In the genomic region with DNA sequence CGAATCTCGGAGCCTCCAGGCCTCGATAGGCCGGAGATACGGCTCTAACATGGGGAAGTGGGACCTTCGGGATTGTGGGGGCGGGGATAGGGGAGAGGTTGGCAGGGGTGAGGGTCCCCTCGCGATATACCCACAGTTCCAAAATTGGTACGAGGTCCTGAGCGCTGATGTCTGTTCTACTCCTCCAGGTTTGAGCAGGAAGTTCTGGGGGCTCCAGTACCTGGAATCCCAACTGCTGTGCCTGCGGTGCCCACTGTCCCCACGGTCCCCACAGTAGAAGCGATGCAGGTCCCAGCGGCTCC, we compare ENCODE assay signal across 8 cellular contexts. TPM values are rescaled to one million over a fixed set of nuclear protein-coding genes. Genes with fewer than 3 reads are reported as not detected.
DNase-seq lines count a peak whose midpoint lies in the region; ATAC-seq, FAIRE-seq and TF ChIP-seq lines count a peak whose summit lies in the region.

No MANE protein-coding gene starts in this region.

- H3K27me3 ChIP-seq in thoracic aorta (replicated peaks; ENCODE audit: insufficient read depth), result no peaks in the 10 kb centered on the region

- TF ChIP-seq CTCF in kidney (IDR thresholded peaks at IDR 0.05; ENCODE audit: borderline replicate concordance, extremely low read depth, insufficient read depth) (no peak), thoracic aorta (IDR thresholded peaks at IDR 0.05) (no peak)

- H3K4me3 Mint-ChIP-seq in activated CD8-positive, alpha-beta memory T cell treated with anti-CD3 and anti-CD28 coated beads, Interleukin-2, amount 10 ng/mL, durations not matched to agents 7 days and 5 days, result peak overlapping the region; percentile 90
- peak overlapping the region; percentile 91 for H3K4me3 Mint-ChIP-seq in activated T-helper 17 cell treated with anti-CD3 and anti-CD28 coated beads, Interleukin-2, amount 50 U/mL, for 72 hours

- CTCF ChIA-PET in activated CD8-positive, alpha-beta memory T cell treated with anti-CD3 and anti-CD28 coated beads, Interleukin-2, amount 10 ng/mL, durations not matched to agents 7 days and 5 days (lab: Charles Lee), result interaction anchor here (0.8 kb wide), 1 partner anchor 488 kb away, joined by 3 read pairs; no protein-coding TSS in a partner anchor

- no peak for FAIRE-seq in kidney (lab: Jason Lieb, UNC)

- H3K9me3 ChIP-seq in kidney (ENCODE audit: control insufficient read depth in 1 of 2, low read length in 2 of 2) (no peaks in the 10 kb centered on the region), thoracic aorta (no peaks in the 10 kb centered on the region)

- H3K27ac ChIP-seq in kidney (ENCODE audit: low read depth in 2 of 2, low read length in 2 of 2) (peak overlapping the region; percentile 71 to 73), thoracic aorta (peak overlapping the region; percentile 78 to 91)

- H3K36me3 Mint-ChIP-seq in activated CD8-positive, alpha-beta memory T cell treated with anti-CD3 and anti-CD28 coated beads, Interleukin-2, amount 10 ng/mL, durations not matched to agents 7 days and 5 days, result peaks cover 27% of the 10 kb centered on the region
- H3K36me3 Mint-ChIP-seq in activated T-helper 17 cell treated with anti-CD3 and anti-CD28 coated beads, Interleukin-2, amount 50 U/mL, for 72 hours (ENCODE audit: low read depth), result peaks cover 50% of the 10 kb centered on the region

- H3K9ac ChIP-seq in kidney (ENCODE audit: low read length in 2 of 2), result peak overlapping the region; percentile 75 to 98

- ATAC-seq in activated CD8-positive, alpha-beta memory T cell treated with anti-CD3 and anti-CD28 coated beads, Interleukin-2, amount 10 ng/mL, durations not matched to agents 7 days and 5 days, result no peak
- no peak for ATAC-seq in activated T-helper 17 cell treated with anti-CD3 and anti-CD28 coated beads, Interleukin-2, amount 50 U/mL, for 72 hours (replicated peaks)
- no peak for ATAC-seq in thoracic aorta (ENCODE audit: insufficient number of reproducible peaks, low FRiP score, low read depth)
- no peak for ATAC-seq in activated CD4-positive, CD25-positive, alpha-beta regulatory T cell treated with anti-CD3 and anti-CD28 coated beads, Interleukin-2, amount 50 U/mL, for 24 hours

- no peaks in the 10 kb centered on the region for H3K27me3 Mint-ChIP-seq in activated CD8-positive, alpha-beta memory T cell treated with anti-CD3 and anti-CD28 coated beads, Interleukin-2, amount 10 ng/mL, durations not matched to agents 7 days and 5 days
- no peaks in the 10 kb centered on the region for H3K27me3 Mint-ChIP-seq in activated T-helper 17 cell treated with anti-CD3 and anti-CD28 coated beads, Interleukin-2, amount 50 U/mL, for 72 hours

- H3K4me3 ChIP-seq in kidney (ENCODE audit: low read length in 2 of 2) (peak overlapping the region; percentile 84 to 97), thoracic aorta (peak overlapping the region; percentile 92)

- no peaks in the 10 kb centered on the region for H3K9me3 Mint-ChIP-seq in activated CD8-positive, alpha-beta memory T cell treated with anti-CD3 and anti-CD28 coated beads, Interleukin-2, amount 10 ng/mL, durations not matched to agents 7 days and 5 days (ENCODE audit: low read depth)
- H3K9me3 Mint-ChIP-seq in activated T-helper 17 cell treated with anti-CD3 and anti-CD28 coated beads, Interleukin-2, amount 50 U/mL, for 72 hours, result no peaks in the 10 kb centered on the region

- intact Hi-C loops in kidney (cut with DNase I), result no loop called here

- H3K4me1 ChIP-seq in kidney (ENCODE audit: control insufficient read depth in 1 of 2, insufficient read depth in 1 of 2, low read depth in 1 of 2, low read length in 2 of 2) (peaks cover 4 to 5% of the 10 kb centered on the region in 2 donors), thoracic aorta (ENCODE audit: control insufficient read depth in 1 of 2, low read depth in 2 of 2) (peaks cover 11 to 17% of the 10 kb centered on the region in 2 donors)

- H3K27ac Mint-ChIP-seq in activated CD8-positive, alpha-beta memory T cell treated with anti-CD3 and anti-CD28 coated beads, Interleukin-2, amount 10 ng/mL, durations not matched to agents 7 days and 5 days, result peak overlapping the region; percentile 97
- peak overlapping the region; percentile 97 for H3K27ac Mint-ChIP-seq in activated T-helper 17 cell treated with anti-CD3 and anti-CD28 coated beads, Interleukin-2, amount 50 U/mL, for 72 hours

- no peak for DNase-seq in activated CD8-positive, alpha-beta memory T cell treated with anti-CD3 and anti-CD28 coated beads, Interleukin-2, amount 10 ng/mL, durations not matched to agents 7 days and 5 days
- DNase-seq in activated CD8-positive, alpha-beta memory T cell treated with anti-CD3 and anti-CD28 coated beads, Interleukin-2, amount 50 U/mL, for 4 hours, result no peak
- DNase-seq in kidney (no peak), thoracic aorta (ENCODE audit: low spot score) (no peak), SKM-1 (lab: John Stamatoyannopoulos, UW; ENCODE audit: unreplicated experiment) (no peak)
- no peak for DNase-seq in stimulated activated CD4-positive, alpha-beta T cell treated with anti-CD3 and anti-CD28 coated beads, Interleukin-12 subunit alpha, Interleukin-12 subunit beta, amount 100 ng/mL, for 4 hours

- H3K36me3 ChIP-seq in kidney (ENCODE audit: control insufficient read depth in 1 of 2, insufficient read depth in 2 of 2, low read length in 2 of 2), result peaks cover 25 to 30% of the 10 kb centered on the region in 2 donors
- H3K36me3 ChIP-seq in thoracic aorta, result peaks cover 28% of the 10 kb centered on the region

- peaks cover 18% of the 10 kb centered on the region for H3K4me1 Mint-ChIP-seq in activated CD8-positive, alpha-beta memory T cell treated with anti-CD3 and anti-CD28 coated beads, Interleukin-2, amount 10 ng/mL, durations not matched to agents 7 days and 5 days
- peaks cover 10% of the 10 kb centered on the region for H3K4me1 Mint-ChIP-seq in activated T-helper 17 cell treated with anti-CD3 and anti-CD28 coated beads, Interleukin-2, amount 50 U/mL, for 72 hours

RNA-seq across cellular contexts. Expression of a gene that starts 0.4 kb away (rescaled TPM):
- 100 to 1,000 TPM; 110 to 117 TPM for total RNA-seq in activated CD8-positive, alpha-beta memory T cell treated with anti-CD3 and anti-CD28 coated beads, Interleukin-2, amount 10 ng/mL, durations not matched to agents 7 days and 5 days
- 10 to 100 TPM; 54.7 to 95.6 TPM for total RNA-seq in activated T-helper 17 cell treated with anti-CD3 and anti-CD28 coated beads, Interleukin-2, amount 50 U/mL, for 72 hours
- total RNA-seq in kidney, result 77.6 TPM
- polyA plus RNA-seq in kidney (ENCODE audit: insufficient read depth, low read depth, low replicate concordance), result 78.1 TPM
- 10 to 100 TPM; 47.2 to 53.8 TPM for total RNA-seq in thoracic aorta

RNA-seq across cellular contexts. Expression of a gene that starts 12.3 kb away (rescaled TPM):
- 1 to 10 TPM; 1.2 to 1.9 TPM for total RNA-seq in activated CD8-positive, alpha-beta memory T cell treated with anti-CD3 and anti-CD28 coated beads, Interleukin-2, amount 10 ng/mL, durations not matched to agents 7 days and 5 days
- under 1 TPM; 0.61 to 0.99 TPM for total RNA-seq in activated T-helper 17 cell treated with anti-CD3 and anti-CD28 coated beads, Interleukin-2, amount 50 U/mL, for 72 hours
- total RNA-seq in kidney, result 0.38 TPM
- polyA plus RNA-seq in kidney (ENCODE audit: insufficient read depth, low read depth, low replicate concordance), result 3.3 TPM
- total RNA-seq in thoracic aorta, result not detected

RNA-seq across cellular contexts. Expression of a gene that starts 16.7 kb away (rescaled TPM):
- total RNA-seq in activated CD8-positive, alpha-beta memory T cell treated with anti-CD3 and anti-CD28 coated beads, Interleukin-2, amount 10 ng/mL, durations not matched to agents 7 days and 5 days, result 10 to 100 TPM; 49.0 to 59.2 TPM
- 10 to 100 TPM; 32.0 to 37.2 TPM for total RNA-seq in activated T-helper 17 cell treated with anti-CD3 and anti-CD28 coated beads, Interleukin-2, amount 50 U/mL, for 72 hours
- total RNA-seq in kidney (15.9 TPM), thoracic aorta (10 to 100 TPM in 1 of 2 donors, 1 to 10 TPM in 1; 8.4 to 13.9 TPM)
- 6.8 TPM for polyA plus RNA-seq in kidney (ENCODE audit: insufficient read depth, low read depth, low replicate concordance)

RNA-seq across cellular contexts. Expression of a gene that starts 18.8 kb away (rescaled TPM):
- total RNA-seq in activated CD8-positive, alpha-beta memory T cell treated with anti-CD3 and anti-CD28 coated beads, Interleukin-2, amount 10 ng/mL, durations not matched to agents 7 days and 5 days, result 100 to 1,000 TPM; 394 to 417 TPM
- total RNA-seq in activated T-helper 17 cell treated with anti-CD3 and anti-CD28 coated beads, Interleukin-2, amount 50 U/mL, for 72 hours, result 100 to 1,000 TPM; 331 to 427 TPM
- total RNA-seq in kidney, result 323 TPM
- polyA plus RNA-seq in kidney (ENCODE audit: insufficient read depth, low read depth, low replicate concordance), result 1,951 TPM
- total RNA-seq in thoracic aorta, result 100 to 1,000 TPM; 258 to 386 TPM

RNA-seq across cellular contexts. Expression of a gene that starts 37.0 kb away (rescaled TPM):
- total RNA-seq in activated CD8-positive, alpha-beta memory T cell treated with anti-CD3 and anti-CD28 coated beads, Interleukin-2, amount 10 ng/mL, durations not matched to agents 7 days and 5 days, result under 1 TPM in 1 of 2 experiments, not detected in 1; 0.30 TPM
- total RNA-seq in activated T-helper 17 cell treated with anti-CD3 and anti-CD28 coated beads, Interleukin-2, amount 50 U/mL, for 72 hours, result 1 to 10 TPM in 1 of 2 donors, under 1 TPM in 1; 0.73 to 8.0 TPM
- total RNA-seq in kidney, result not detected
- polyA plus RNA-seq in kidney (ENCODE audit: insufficient read depth, low read depth, low replicate concordance), result 0.32 TPM
- not detected for total RNA-seq in thoracic aorta
